Comparison of ENCODE assay signal across 28 cellular contexts in genomic region chrX:146208821-146209220, GRCh38.
"Had no signal": no experiment of that assay in that cellular context is flagged by ENCODE, and none has a peak within 500 bp of the region (broad histone marks: within the 10 kb centered on the region; RNA-seq: fewer than 3 reads in every experiment).

No MANE protein-coding gene starts in this region.

- H3K27me3 ChIP-seq: stomach, suprapubic skin, testis, thyroid gland, tibial artery, tibial nerve, transverse colon, upper lobe of right lung, uterus, vagina had no signal

- ATAC-seq: stimulated activated effector memory CD8-positive, alpha-beta T cell treated with anti-CD3 and anti-CD28 coated beads, Interleukin-12 subunit alpha, Interleukin-12 subunit beta, amount 100 ng/mL, for 72 hours; stimulated activated memory B cell treated with anti-CD40 and anti-IgM and Interleukin-4, amounts not matched to agents 10 μg/mL and 1 μg/mL and 100 μg/mL, for 72 hours; stimulated activated naive B cell treated with anti-CD40 and anti-IgM and Interleukin-4, amounts not matched to agents 10 μg/mL and 1 μg/mL and 100 μg/mL, for 72 hours; stimulated activated naive CD8-positive, alpha-beta T cell treated with anti-CD3 and anti-CD28 coated beads, Interleukin-15, amount 100 ng/mL, for 72 hours; stimulated activated naive CD8-positive, alpha-beta T cell treated with anti-CD3 and anti-CD28 coated beads, Interleukin-15, Interleukin-2, amounts not matched to agents 100 U/mL and 50 U/mL, for 24 hours; upper lobe of right lung had no signal

- H3K9me3 Mint-ChIP-seq: type B pancreatic cell had no signal

- H3K36me3 Mint-ChIP-seq: stimulated activated effector memory CD8-positive, alpha-beta T cell treated with anti-CD3 and anti-CD28 coated beads, Interleukin-12 subunit alpha, Interleukin-12 subunit beta, amount 100 ng/mL, for 72 hours; stimulated activated memory B cell treated with anti-CD40 and anti-IgM and Interleukin-4, amounts not matched to agents 10 μg/mL and 1 μg/mL and 100 μg/mL, for 72 hours; stimulated activated naive B cell treated with anti-CD40 and anti-IgM and Interleukin-4, amounts not matched to agents 10 μg/mL and 1 μg/mL and 100 μg/mL, for 72 hours; type B pancreatic cell had no signal

- H3K9me3 ChIP-seq: suprapubic skin, testis, thoracic aorta, thyroid gland, tibial artery, tibial nerve, transverse colon, upper lobe of right lung, uterus, vagina had no signal

- H3K36me3 ChIP-seq: stomach, suprapubic skin, thoracic aorta, thyroid gland, tibial artery, tibial nerve, transverse colon, upper lobe of right lung, uterus, vagina had no signal

- H3K4me1 ChIP-seq: stomach, suprapubic skin, testis, thyroid gland, tibial artery, tibial nerve, transverse colon, upper lobe of right lung, uterus, vagina had no signal

- FAIRE-seq: urothelium cell line had no signal

- H3K27me3 Mint-ChIP-seq: stimulated activated memory B cell treated with anti-CD40 and anti-IgM and Interleukin-4, amounts not matched to agents 10 μg/mL and 1 μg/mL and 100 μg/mL, for 72 hours; stimulated activated naive B cell treated with anti-CD40 and anti-IgM and Interleukin-4, amounts not matched to agents 10 μg/mL and 1 μg/mL and 100 μg/mL, for 72 hours; stimulated activated naive CD8-positive, alpha-beta T cell treated with anti-CD3 and anti-CD28 coated beads, Interleukin-15, amount 100 ng/mL, for 72 hours; stimulated activated naive CD8-positive, alpha-beta T cell treated with anti-CD3 and anti-CD28 coated beads, Interleukin-15, Interleukin-2, amounts not matched to agents 100 ng/mL and 50 ng/mL, for 24 hours; type B pancreatic cell had no signal

- H3K4me1 Mint-ChIP-seq: stimulated activated effector memory CD8-positive, alpha-beta T cell treated with anti-CD3 and anti-CD28 coated beads, Interleukin-12 subunit alpha, Interleukin-12 subunit beta, amount 100 ng/mL, for 72 hours; stimulated activated memory B cell treated with anti-CD40 and anti-IgM and Interleukin-4, amounts not matched to agents 10 μg/mL and 1 μg/mL and 100 μg/mL, for 72 hours; stimulated activated naive B cell treated with anti-CD40 and anti-IgM and Interleukin-4, amounts not matched to agents 10 μg/mL and 1 μg/mL and 100 μg/mL, for 72 hours; stimulated activated naive CD8-positive, alpha-beta T cell treated with anti-CD3 and anti-CD28 coated beads, Interleukin-15, amount 100 ng/mL, for 72 hours had no signal

- H3K27ac Mint-ChIP-seq: stimulated activated effector memory CD8-positive, alpha-beta T cell treated with anti-CD3 and anti-CD28 coated beads, Interleukin-12 subunit alpha, Interleukin-12 subunit beta, amount 100 ng/mL, for 72 hours; stimulated activated memory B cell treated with anti-CD40 and anti-IgM and Interleukin-4, amounts not matched to agents 10 μg/mL and 1 μg/mL and 100 μg/mL, for 72 hours; stimulated activated naive B cell treated with anti-CD40 and anti-IgM and Interleukin-4, amounts not matched to agents 10 μg/mL and 1 μg/mL and 100 μg/mL, for 72 hours; stimulated activated naive CD8-positive, alpha-beta T cell treated with anti-CD3 and anti-CD28 coated beads, Interleukin-15, amount 100 ng/mL, for 72 hours; stimulated activated naive CD8-positive, alpha-beta T cell treated with anti-CD3 and anti-CD28 coated beads, Interleukin-15, Interleukin-2, amounts not matched to agents 100 ng/mL and 50 ng/mL, for 24 hours; type B pancreatic cell had no signal

- DNase-seq: stimulated activated CD4-positive, alpha-beta T cell treated with anti-CD3 and anti-CD28 coated beads, Interleukin-2, amount 100 ng/mL, for 48 hours; stimulated activated CD4-positive, alpha-beta T cell treated with anti-CD3 and anti-CD28 coated beads, Interleukin-4, amount 100 ng/mL, for 1 hour; stimulated activated CD4-positive, alpha-beta T cell treated with anti-CD3 and anti-CD28 coated beads, Interleukin-4, amount 100 ng/mL, for 24 hours; stimulated activated CD4-positive, alpha-beta T cell treated with anti-CD3 and anti-CD28 coated beads, Interleukin-4, amount 100 ng/mL, for 4 hours; stimulated activated CD8-positive, alpha-beta memory T cell treated with anti-CD3 and anti-CD28 coated beads, Interleukin-4, amount 100 ng/mL, for 48 hours; stimulated activated naive B cell treated with anti-CD40 and anti-IgM and Interleukin-4, amounts not matched to agents 10 μg/mL and 1 μg/mL and 100 μg/mL, for 72 hours; stimulated activated naive CD4-positive, alpha-beta T cell; stimulated activated naive CD4-positive, alpha-beta T cell treated with Interleukin-2 at 50 U/mL for 16 hours; stimulated activated naive CD8-positive, alpha-beta T cell treated with anti-CD3 and anti-CD28 coated beads, Interleukin-15, amount 100 ng/mL, for 72 hours; stimulated activated naive CD8-positive, alpha-beta T cell treated with anti-CD3 and anti-CD28 coated beads, Interleukin-15, Interleukin-2, amounts not matched to agents 100 U/mL and 50 U/mL, for 24 hours; stomach; substantia nigra; testis; thyroid gland; tibial artery; transverse colon; trophoblast cell; upper lobe of right lung; uterus had no signal

- H3K4me3 Mint-ChIP-seq: stimulated activated effector memory CD8-positive, alpha-beta T cell treated with anti-CD3 and anti-CD28 coated beads, Interleukin-12 subunit alpha, Interleukin-12 subunit beta, amount 100 ng/mL, for 72 hours; stimulated activated memory B cell treated with anti-CD40 and anti-IgM and Interleukin-4, amounts not matched to agents 10 μg/mL and 1 μg/mL and 100 μg/mL, for 72 hours; stimulated activated naive B cell treated with anti-CD40 and anti-IgM and Interleukin-4, amounts not matched to agents 10 μg/mL and 1 μg/mL and 100 μg/mL, for 72 hours; stimulated activated naive CD8-positive, alpha-beta T cell treated with anti-CD3 and anti-CD28 coated beads, Interleukin-15, amount 100 ng/mL, for 72 hours; stimulated activated naive CD8-positive, alpha-beta T cell treated with anti-CD3 and anti-CD28 coated beads, Interleukin-15, Interleukin-2, amounts not matched to agents 100 ng/mL and 50 ng/mL, for 24 hours; type B pancreatic cell had no signal

- H3K27ac ChIP-seq: stomach, suprapubic skin, testis, thoracic aorta, thyroid gland, tibial artery, tibial nerve, transverse colon, upper lobe of right lung, uterus, vagina had no signal

- H3K4me3 ChIP-seq: stomach, suprapubic skin, testis, thoracic aorta, thyroid gland, tibial artery, tibial nerve, transverse colon, upper lobe of right lung, uterus, vagina had no signal
